In the genomic region with DNA sequence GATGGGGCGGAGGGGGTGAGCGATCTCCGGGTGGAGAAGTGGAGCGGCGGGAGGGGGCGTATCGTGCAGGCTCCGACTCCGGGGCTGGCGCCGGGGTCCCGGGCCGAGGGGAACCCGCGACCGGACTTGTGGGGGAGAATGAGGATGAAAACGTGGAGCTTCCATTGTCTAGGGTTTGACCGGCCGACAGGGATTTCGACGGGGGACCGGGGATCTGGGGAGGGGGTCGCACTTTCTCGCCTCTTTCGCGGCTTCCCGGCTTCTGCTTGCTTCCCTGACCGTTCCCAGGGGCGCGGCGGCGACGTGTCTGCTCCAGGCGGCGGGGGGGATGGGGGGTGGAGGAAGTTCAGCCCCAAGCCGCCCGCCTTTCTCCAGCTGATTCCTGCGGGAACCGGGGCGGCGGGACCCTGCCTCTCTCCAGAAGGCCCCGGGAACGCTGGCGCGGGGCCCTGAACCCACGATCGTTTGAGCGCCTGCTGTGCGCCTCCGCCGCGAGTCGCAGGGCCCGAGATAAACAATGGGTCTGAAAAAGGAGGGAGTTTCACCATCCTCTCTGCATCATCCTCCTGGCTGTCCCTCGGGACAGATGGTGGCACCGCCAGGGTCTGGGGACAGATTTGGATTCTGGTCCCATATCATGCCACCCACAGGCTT, we compare ENCODE assay signal across 1 cellular context.
A peak's percentile ranks its signal among the peaks of the same experiment; 100 is the strongest.
TF ChIP-seq lines count a peak whose summit lies in the region.

No MANE protein-coding gene starts in this region.

TF ChIP-seq in HepG2, 621 proteins besides CTCF, POLR2A, EP300 and RAD21 (continued from another document and continues in another):
- no peak for TF ChIP-seq RARA (CRISPR knock-in tag; IDR thresholded peaks at IDR 0.05)
- TF ChIP-seq PHF8 (CRISPR knock-in tag; IDR thresholded peaks at IDR 0.05): 0 out of 2 replicates have a peak, but pooled peaks have one; percentile 35
- 0 out of 2 replicates have a peak, but pooled peaks have one; percentile 30 for TF ChIP-seq FOXC1 (CRISPR knock-in tag; IDR thresholded peaks at IDR 0.05; ENCODE audit: borderline replicate concordance)
- TF ChIP-seq ZNF530 (CRISPR knock-in tag; IDR thresholded peaks at IDR 0.05; ENCODE audit: low read depth): no peak
- TF ChIP-seq CREB3 (CRISPR knock-in tag; IDR thresholded peaks at IDR 0.05): no peak
- TF ChIP-seq, protein P1, sequence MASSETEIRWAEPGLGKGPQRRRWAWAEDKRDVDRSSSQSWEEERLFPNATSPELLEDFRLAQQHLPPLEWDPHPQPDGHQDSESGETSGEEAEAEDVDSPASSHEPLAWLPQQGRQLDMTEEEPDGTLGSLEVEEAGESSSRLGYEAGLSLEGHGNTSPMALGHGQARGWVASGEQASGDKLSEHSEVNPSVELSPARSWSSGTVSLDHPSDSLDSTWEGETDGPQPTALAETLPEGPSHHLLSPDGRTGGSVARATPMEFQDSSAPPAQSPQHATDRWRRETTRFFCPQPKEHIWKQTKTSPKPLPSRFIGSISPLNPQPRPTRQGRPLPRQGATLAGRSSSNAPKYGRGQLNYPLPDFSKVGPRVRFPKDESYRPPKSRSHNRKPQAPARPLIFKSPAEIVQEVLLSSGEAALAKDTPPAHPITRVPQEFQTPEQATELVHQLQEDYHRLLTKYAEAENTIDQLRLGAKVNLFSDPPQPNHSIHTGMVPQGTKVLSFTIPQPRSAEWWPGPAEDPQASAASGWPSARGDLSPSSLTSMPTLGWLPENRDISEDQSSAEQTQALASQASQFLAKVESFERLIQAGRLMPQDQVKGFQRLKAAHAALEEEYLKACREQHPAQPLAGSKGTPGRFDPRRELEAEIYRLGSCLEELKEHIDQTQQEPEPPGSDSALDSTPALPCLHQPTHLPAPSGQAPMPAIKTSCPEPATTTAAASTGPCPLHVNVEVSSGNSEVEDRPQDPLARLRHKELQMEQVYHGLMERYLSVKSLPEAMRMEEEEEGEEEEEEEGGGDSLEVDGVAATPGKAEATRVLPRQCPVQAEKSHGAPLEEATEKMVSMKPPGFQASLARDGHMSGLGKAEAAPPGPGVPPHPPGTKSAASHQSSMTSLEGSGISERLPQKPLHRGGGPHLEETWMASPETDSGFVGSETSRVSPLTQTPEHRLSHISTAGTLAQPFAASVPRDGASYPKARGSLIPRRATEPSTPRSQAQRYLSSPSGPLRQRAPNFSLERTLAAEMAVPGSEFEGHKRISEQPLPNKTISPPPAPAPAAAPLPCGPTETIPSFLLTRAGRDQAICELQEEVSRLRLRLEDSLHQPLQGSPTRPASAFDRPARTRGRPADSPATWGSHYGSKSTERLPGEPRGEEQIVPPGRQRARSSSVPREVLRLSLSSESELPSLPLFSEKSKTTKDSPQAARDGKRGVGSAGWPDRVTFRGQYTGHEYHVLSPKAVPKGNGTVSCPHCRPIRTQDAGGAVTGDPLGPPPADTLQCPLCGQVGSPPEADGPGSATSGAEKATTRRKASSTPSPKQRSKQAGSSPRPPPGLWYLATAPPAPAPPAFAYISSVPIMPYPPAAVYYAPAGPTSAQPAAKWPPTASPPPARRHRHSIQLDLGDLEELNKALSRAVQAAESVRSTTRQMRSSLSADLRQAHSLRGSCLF (CRISPR knock-in tag; IDR thresholded peaks at IDR 0.05; ENCODE audit: borderline replicate concordance): no peak
- TF ChIP-seq SOX13 (IDR thresholded peaks at IDR 0.05): no peak
- TF ChIP-seq SOX13 (CRISPR knock-in tag; conservative IDR thresholded peaks at IDR 0.05 in 1 of 2, IDR thresholded peaks at IDR 0.05 in 1 of 2): 0 out of 4 replicates have a peak, but pooled peaks of 1 of the 2 experiments have one; percentile 8
- peak; percentile 13; the same call in 1 of the 2 replicates for TF ChIP-seq MXD3 (CRISPR knock-in tag; IDR thresholded peaks at IDR 0.05)
- 0 out of 2 replicates have a peak, but pooled peaks have one; percentile 16 for TF ChIP-seq ZBTB7B (CRISPR knock-in tag; IDR thresholded peaks at IDR 0.05)
- TF ChIP-seq ZNF34 (CRISPR knock-in tag; IDR thresholded peaks at IDR 0.05; ENCODE audit: borderline replicate concordance): no peak
- TF ChIP-seq, protein P2, sequence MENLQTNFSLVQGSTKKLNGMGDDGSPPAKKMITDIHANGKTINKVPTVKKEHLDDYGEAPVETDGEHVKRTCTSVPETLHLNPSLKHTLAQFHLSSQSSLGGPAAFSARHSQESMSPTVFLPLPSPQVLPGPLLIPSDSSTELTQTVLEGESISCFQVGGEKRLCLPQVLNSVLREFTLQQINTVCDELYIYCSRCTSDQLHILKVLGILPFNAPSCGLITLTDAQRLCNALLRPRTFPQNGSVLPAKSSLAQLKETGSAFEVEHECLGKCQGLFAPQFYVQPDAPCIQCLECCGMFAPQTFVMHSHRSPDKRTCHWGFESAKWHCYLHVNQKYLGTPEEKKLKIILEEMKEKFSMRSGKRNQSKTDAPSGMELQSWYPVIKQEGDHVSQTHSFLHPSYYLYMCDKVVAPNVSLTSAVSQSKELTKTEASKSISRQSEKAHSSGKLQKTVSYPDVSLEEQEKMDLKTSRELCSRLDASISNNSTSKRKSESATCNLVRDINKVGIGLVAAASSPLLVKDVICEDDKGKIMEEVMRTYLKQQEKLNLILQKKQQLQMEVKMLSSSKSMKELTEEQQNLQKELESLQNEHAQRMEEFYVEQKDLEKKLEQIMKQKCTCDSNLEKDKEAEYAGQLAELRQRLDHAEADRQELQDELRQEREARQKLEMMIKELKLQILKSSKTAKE (CRISPR knock-in tag; IDR thresholded peaks at IDR 0.05; ENCODE audit: borderline replicate concordance): 0 out of 2 replicates have a peak, but pooled peaks have one; percentile 12
- no peak for TF ChIP-seq DRAP1 (CRISPR knock-in tag; IDR thresholded peaks at IDR 0.05)
- no peak for TF ChIP-seq ZSCAN20 (CRISPR knock-in tag; IDR thresholded peaks at IDR 0.05; ENCODE audit: borderline replicate concordance)
- TF ChIP-seq SALL1 (CRISPR knock-in tag; IDR thresholded peaks at IDR 0.05): 0 out of 2 replicates have a peak, but pooled peaks have one; percentile 21
- 0 out of 2 replicates have a peak, but pooled peaks have one; percentile 12 for TF ChIP-seq ZC3H4 (CRISPR knock-in tag; IDR thresholded peaks at IDR 0.05; ENCODE audit: borderline replicate concordance)
- TF ChIP-seq ZBTB8A (CRISPR knock-in tag; IDR thresholded peaks at IDR 0.05; ENCODE audit: borderline replicate concordance, low read depth): no peak
- TF ChIP-seq PRDM10 (CRISPR knock-in tag; IDR thresholded peaks at IDR 0.05; ENCODE audit: low read depth): no peak
- TF ChIP-seq SRSF1 (optimal IDR thresholded peaks at IDR 0.05; ENCODE audit: low read depth, low read length): peak; percentile 19
- no peak for TF ChIP-seq TEAD3 (CRISPR knock-in tag; optimal IDR thresholded peaks at IDR 0.05; ENCODE audit: borderline replicate concordance)
- TF ChIP-seq CREM (IDR thresholded peaks at IDR 0.05): no peak
- TF ChIP-seq CREM (CRISPR knock-in tag; IDR thresholded peaks at IDR 0.05): no peak
- 0 out of 2 replicates have a peak, but pooled peaks have one; percentile 2 for TF ChIP-seq DNMT1 (CRISPR knock-in tag; IDR thresholded peaks at IDR 0.05)
- TF ChIP-seq, protein P3, sequence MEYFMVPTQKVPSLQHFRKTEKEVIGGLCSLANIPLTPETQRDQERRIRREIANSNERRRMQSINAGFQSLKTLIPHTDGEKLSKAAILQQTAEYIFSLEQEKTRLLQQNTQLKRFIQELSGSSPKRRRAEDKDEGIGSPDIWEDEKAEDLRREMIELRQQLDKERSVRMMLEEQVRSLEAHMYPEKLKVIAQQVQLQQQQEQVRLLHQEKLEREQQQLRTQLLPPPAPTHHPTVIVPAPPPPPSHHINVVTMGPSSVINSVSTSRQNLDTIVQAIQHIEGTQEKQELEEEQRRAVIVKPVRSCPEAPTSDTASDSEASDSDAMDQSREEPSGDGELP (IDR thresholded peaks at IDR 0.05; ENCODE audit: borderline replicate concordance, low read depth): peak; percentile 68; the same call in 1 of the 2 replicates
- TF ChIP-seq DMAP1 (CRISPR knock-in tag; IDR thresholded peaks at IDR 0.05): 0 out of 2 replicates have a peak, but pooled peaks have one; percentile 11
- TF ChIP-seq, protein P4, sequence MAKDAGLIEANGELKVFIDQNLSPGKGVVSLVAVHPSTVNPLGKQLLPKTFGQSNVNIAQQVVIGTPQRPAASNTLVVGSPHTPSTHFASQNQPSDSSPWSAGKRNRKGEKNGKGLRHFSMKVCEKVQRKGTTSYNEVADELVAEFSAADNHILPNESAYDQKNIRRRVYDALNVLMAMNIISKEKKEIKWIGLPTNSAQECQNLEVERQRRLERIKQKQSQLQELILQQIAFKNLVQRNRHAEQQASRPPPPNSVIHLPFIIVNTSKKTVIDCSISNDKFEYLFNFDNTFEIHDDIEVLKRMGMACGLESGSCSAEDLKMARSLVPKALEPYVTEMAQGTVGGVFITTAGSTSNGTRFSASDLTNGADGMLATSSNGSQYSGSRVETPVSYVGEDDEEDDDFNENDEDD (CRISPR knock-in tag; IDR thresholded peaks at IDR 0.05; ENCODE audit: borderline replicate concordance): peak; percentile 18; the same call in 1 of the 2 replicates
- TF ChIP-seq AGO1 (IDR thresholded peaks at IDR 0.05; ENCODE audit: low read depth, low read length, poor library complexity, severe bottlenecking): peak; percentile 82
- no peak for TF ChIP-seq PITX1 (CRISPR knock-in tag; IDR thresholded peaks at IDR 0.05)
- 0 out of 2 replicates have a peak, but pooled peaks have one; percentile 22 for TF ChIP-seq ZSCAN29 (CRISPR knock-in tag; conservative IDR thresholded peaks at IDR 0.05)
- peak; percentile 14; the same call in 1 of the 2 replicates for TF ChIP-seq ZFX (CRISPR knock-in tag; IDR thresholded peaks at IDR 0.05; ENCODE audit: low read depth)
- TF ChIP-seq ZNF337 (CRISPR knock-in tag; IDR thresholded peaks at IDR 0.05; ENCODE audit: borderline replicate concordance, low read depth): no peak
- no peak for TF ChIP-seq SNRNP70 (IDR thresholded peaks at IDR 0.05; ENCODE audit: low read depth, low read length)
- TF ChIP-seq KMT2A (CRISPR knock-in tag; IDR thresholded peaks at IDR 0.05): 0 out of 2 replicates have a peak, but pooled peaks have one; percentile 67
- no peak for TF ChIP-seq THAP11 (CRISPR knock-in tag; IDR thresholded peaks at IDR 0.05)
- TF ChIP-seq ZNF3 (CRISPR knock-in tag; IDR thresholded peaks at IDR 0.05): no peak
- no peak for TF ChIP-seq ATAD3A (CRISPR knock-in tag; IDR thresholded peaks at IDR 0.05)
- 0 out of 2 replicates have a peak, but pooled peaks have one; percentile 45 for TF ChIP-seq ZNF558 (CRISPR knock-in tag; IDR thresholded peaks at IDR 0.05; ENCODE audit: borderline replicate concordance)
- no peak for TF ChIP-seq ZNF501 (CRISPR knock-in tag; IDR thresholded peaks at IDR 0.05)
- TF ChIP-seq, protein P5, sequence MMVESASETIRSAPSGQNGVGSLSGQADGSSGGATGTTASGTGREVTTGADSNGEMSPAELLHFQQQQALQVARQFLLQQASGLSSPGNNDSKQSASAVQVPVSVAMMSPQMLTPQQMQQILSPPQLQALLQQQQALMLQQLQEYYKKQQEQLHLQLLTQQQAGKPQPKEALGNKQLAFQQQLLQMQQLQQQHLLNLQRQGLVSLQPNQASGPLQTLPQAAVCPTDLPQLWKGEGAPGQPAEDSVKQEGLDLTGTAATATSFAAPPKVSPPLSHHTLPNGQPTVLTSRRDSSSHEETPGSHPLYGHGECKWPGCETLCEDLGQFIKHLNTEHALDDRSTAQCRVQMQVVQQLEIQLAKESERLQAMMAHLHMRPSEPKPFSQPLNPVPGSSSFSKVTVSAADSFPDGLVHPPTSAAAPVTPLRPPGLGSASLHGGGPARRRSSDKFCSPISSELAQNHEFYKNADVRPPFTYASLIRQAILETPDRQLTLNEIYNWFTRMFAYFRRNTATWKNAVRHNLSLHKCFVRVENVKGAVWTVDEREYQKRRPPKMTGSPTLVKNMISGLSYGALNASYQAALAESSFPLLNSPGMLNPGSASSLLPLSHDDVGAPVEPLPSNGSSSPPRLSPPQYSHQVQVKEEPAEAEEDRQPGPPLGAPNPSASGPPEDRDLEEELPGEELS (CRISPR knock-in tag; IDR thresholded peaks at IDR 0.05): 0 out of 2 replicates have a peak, but pooled peaks have one; percentile 12
- 0 out of 2 replicates have a peak, but pooled peaks have one; percentile 0 for TF ChIP-seq KMT2B (CRISPR knock-in tag; IDR thresholded peaks at IDR 0.05)
